9 cellular contexts compared by ENCODE assay signal in genomic region chrX:7132335-7133035, GRCh38. TPM values are rescaled to one million over a fixed set of nuclear protein-coding genes. Genes with fewer than 3 reads are reported as not detected.
DNase-seq lines count a peak whose midpoint lies in the region; ATAC-seq and TF ChIP-seq lines count a peak whose summit lies in the region.
"Had no signal": no experiment of that assay in that cellular context is flagged by ENCODE, and none has a peak within 500 bp of the region (broad histone marks: within the 10 kb centered on the region; RNA-seq: fewer than 3 reads in every experiment).

No MANE protein-coding gene starts in this region.

- no peak overlapping the region for H3K4me3 Mint-ChIP-seq in dendritic cell treated with granulocyte-macrophage colony-stimulating factor and Interleukin-4, amounts not matched to agents 40 ng/mL and 50 ng/mL, for 4 days
- H3K4me3 Mint-ChIP-seq: activated naive CD8-positive, alpha-beta T cell had no signal

- peak overlapping the region; percentile 87 for H3K27ac Mint-ChIP-seq in dendritic cell treated with granulocyte-macrophage colony-stimulating factor and Interleukin-4, amounts not matched to agents 40 ng/mL and 50 ng/mL, for 4 days
- H3K27ac Mint-ChIP-seq: activated naive CD8-positive, alpha-beta T cell had no signal

- H3K4me1 ChIP-seq in SJSA1 (replicated peaks): peaks cover 16% of the 10 kb centered on the region
- peaks cover 12% of the 10 kb centered on the region for H3K4me1 ChIP-seq in mesodermal cell (ENCODE audit: control insufficient read depth, insufficient read depth, low read length, poor library complexity, severe bottlenecking)
- H3K4me1 ChIP-seq in sigmoid colon: peaks cover 0 to 13% (median 0%) of the 10 kb centered on the region in 4 donors

- H3K4me3 ChIP-seq in SJSA1 (no peak overlapping the region), mesodermal cell (ENCODE audit: extremely low read depth, insufficient read depth, low read length, poor library complexity, severe bottlenecking) (no peak overlapping the region), sigmoid colon (no peak overlapping the region)

- H3K27me3 ChIP-seq in SJSA1 (replicated peaks): no peaks in the 10 kb centered on the region
- H3K27me3 ChIP-seq in sigmoid colon: no peaks in the 10 kb centered on the region

- no peaks in the 10 kb centered on the region for H3K36me3 ChIP-seq in SJSA1
- no peaks in the 10 kb centered on the region for H3K36me3 ChIP-seq in mesodermal cell (ENCODE audit: control insufficient read depth, insufficient read depth, low read length)
- H3K36me3 ChIP-seq in sigmoid colon: no peaks in the 10 kb centered on the region

- TF ChIP-seq POLR2A in sigmoid colon (IDR thresholded peaks at IDR 0.05): no peak

- intact Hi-C loops in dendritic cell treated with granulocyte-macrophage colony-stimulating factor and Interleukin-4, amounts not matched to agents 40 ng/mL and 50 ng/mL, for 4 days (cut with micrococcal nuclease): no loop called here
- intact Hi-C loops in sigmoid colon (cut with DNase I): no loop called here

- H3K4me1 Mint-ChIP-seq in dendritic cell treated with granulocyte-macrophage colony-stimulating factor and Interleukin-4, amounts not matched to agents 40 ng/mL and 50 ng/mL, for 4 days (ENCODE audit: low read depth): peaks cover 24% of the 10 kb centered on the region

- H3K9me3 Mint-ChIP-seq in dendritic cell treated with granulocyte-macrophage colony-stimulating factor and Interleukin-4, amounts not matched to agents 40 ng/mL and 50 ng/mL, for 4 days: no peaks in the 10 kb centered on the region

- peaks cover 6% of the 10 kb centered on the region for H3K36me3 Mint-ChIP-seq in dendritic cell treated with granulocyte-macrophage colony-stimulating factor and Interleukin-4, amounts not matched to agents 40 ng/mL and 50 ng/mL, for 4 days (ENCODE audit: low read depth)
- H3K36me3 Mint-ChIP-seq: activated naive CD8-positive, alpha-beta T cell had no signal

- WGBS in mesodermal cell (ENCODE audit: insufficient coverage in 2 of 2), 2 experiments: 60% methylated on average over 1 of the region's 3 CpGs; no CpG with 5 or more reads in 1 of the 2 experiments
- WGBS in sigmoid colon, 2 donors: 32 to 57% methylated on average over 3 of the region's 3 CpGs

- H3K9me3 ChIP-seq in SJSA1 (replicated peaks): no peaks in the 10 kb centered on the region
- no peaks in the 10 kb centered on the region for H3K9me3 ChIP-seq in mesodermal cell (ENCODE audit: control insufficient read depth, low read length)
- H3K9me3 ChIP-seq in sigmoid colon: no peaks in the 10 kb centered on the region

- TF ChIP-seq CTCF in sigmoid colon (IDR thresholded peaks at IDR 0.05): peak in 1 of 4 experiments; percentile 14

- peak; percentile 61 for DNase-seq in DMS153 (lab: John Stamatoyannopoulos, UW)
- DNase-seq in SJSA1 (ENCODE audit: low read depth in 1 of 2, low spot score in 2 of 2): peak; percentile 68 to 70
- DNase-seq in NCI-H2171 treated with DMSO at 0.1 percent for 48 hours (lab: John Stamatoyannopoulos, UW): no peak
- no peak for DNase-seq in sigmoid colon

- ATAC-seq in GM19438 (IDR thresholded peaks at IDR 0.05; ENCODE audit: low read depth, unreplicated experiment): peak; percentile 78
- peak; percentile 84 for ATAC-seq in HG03521 (IDR thresholded peaks at IDR 0.05; ENCODE audit: unreplicated experiment)

- H3K27ac ChIP-seq in SJSA1 (peak overlapping the region; percentile 70), mesodermal cell (ENCODE audit: low read depth, low read length, severe bottlenecking) (peak overlapping the region; percentile 76), sigmoid colon (peak overlapping the region in 1 of 4 donors; percentile 43)

- no peak for TF ChIP-seq EP300 in sigmoid colon (IDR thresholded peaks at IDR 0.05)

- no peaks in the 10 kb centered on the region for H3K27me3 Mint-ChIP-seq in dendritic cell treated with granulocyte-macrophage colony-stimulating factor and Interleukin-4, amounts not matched to agents 40 ng/mL and 50 ng/mL, for 4 days
- H3K27me3 Mint-ChIP-seq: activated naive CD8-positive, alpha-beta T cell had no signal

RNA-seq across cellular contexts. Expression of gene STS, which starts 15.0 kb away (rescaled TPM):
- total RNA-seq in SJSA1 (2014; rRNA removed; shearing (Covaris generic)): 2.4 and 4.4 TPM in 2 replicates
- 2.7 TPM for polyA plus RNA-seq in mesodermal cell (2013, experiment 1 of 2)
- 2.2 TPM for polyA plus RNA-seq in mesodermal cell (2013, experiment 2 of 2)
- total RNA-seq in sigmoid colon: 1 to 10 TPM; 2.6 to 6.9 (median 4.2) TPM
- 1 to 10 TPM; 2.8 to 8.2 (median 6.0) TPM for polyA plus RNA-seq in sigmoid colon

RNA-seq across cellular contexts. Expression of gene PUDP, which starts 15.5 kb away (rescaled TPM):
- total RNA-seq in SJSA1 (2014; rRNA removed; shearing (Covaris generic)): 8.2 and 8.7 TPM in 2 replicates
- 22.2 TPM for polyA plus RNA-seq in mesodermal cell (2013, experiment 1 of 2)
- polyA plus RNA-seq in mesodermal cell (2013, experiment 2 of 2): 21.8 TPM
- 10 to 100 TPM in 1 of 4 donors, 1 to 10 TPM in 3; 6.9 to 17.2 (median 8.5) TPM for total RNA-seq in sigmoid colon
- polyA plus RNA-seq in sigmoid colon: 10 to 100 TPM; 18.2 to 29.4 (median 24.5) TPM

Comparison
In these comparisons a context has a peak if more than half of its experiments do, and no peak if none do; other contexts are left out.
1. DNase-seq: peak in DMS153 (single experiment) and SJSA1 (2 of 2); none in NCI-H2171 treated with DMSO at 0.1 percent for 48 hours (single experiment) and sigmoid colon (single experiment).